Comparison of ENCODE assay signal across 15 cellular contexts in genomic region chr7:42055171-42055570, GRCh38.
"Had no signal": no experiment of that assay in that cellular context is flagged by ENCODE, and none has a peak within 500 bp of the region (broad histone marks: within the 10 kb centered on the region; RNA-seq: fewer than 3 reads in every experiment).

No MANE protein-coding gene starts in this region.

- H3K36me3 ChIP-seq: lower lobe of right lung, pancreas, right atrium auricular region had no signal

- DNase-seq: activated CD4-positive, alpha-beta T cell treated with anti-CD3 and anti-CD28 coated beads for 1 hour; activated CD4-positive, alpha-beta T cell treated with anti-CD3 and anti-CD28 coated beads, Interleukin-2, amount 50 U/mL, for 1 hour; activated CD8-positive, alpha-beta T cell treated with anti-CD3 and anti-CD28 coated beads, Interleukin-2, amount 10 ng/mL, durations not matched to agents 7 days and 5 days; foreskin fibroblast; lower lobe of right lung; naive thymus-derived CD4-positive, alpha-beta T cell; pancreas; psoas muscle; stimulated activated CD4-positive, alpha-beta T cell treated with anti-CD3 and anti-CD28 coated beads, Interleukin-4, amount 100 ng/mL, for 24 hours; stimulated activated naive CD4-positive, alpha-beta T cell treated with Interleukin-2 at 50 U/mL for 16 hours; T-cell had no signal

- H3K9me3 Mint-ChIP-seq: T-cell had no signal

- H3K27ac Mint-ChIP-seq: activated CD8-positive, alpha-beta T cell treated with anti-CD3 and anti-CD28 coated beads, Interleukin-2, amount 10 ng/mL, durations not matched to agents 7 days and 5 days; activated naive CD4-positive, alpha-beta T cell treated with anti-CD3 and anti-CD28 coated beads, Interleukin-2, amount 50 U/mL, for 72 hours; naive thymus-derived CD4-positive, alpha-beta T cell; T-cell had no signal

- H3K27ac ChIP-seq: epithelial cell of prostate, lower lobe of right lung, pancreas, psoas muscle, right atrium auricular region had no signal

- ATAC-seq: activated CD8-positive, alpha-beta T cell treated with anti-CD3 and anti-CD28 coated beads, Interleukin-2, amount 10 ng/mL, durations not matched to agents 7 days and 5 days; activated naive CD4-positive, alpha-beta T cell treated with anti-CD3 and anti-CD28 coated beads, Interleukin-2, amount 50 U/mL, for 72 hours; left lobe of liver; lower lobe of right lung; naive thymus-derived CD4-positive, alpha-beta T cell; pancreas; psoas muscle; T-cell had no signal

- H3K4me1 Mint-ChIP-seq: naive thymus-derived CD4-positive, alpha-beta T cell; T-cell had no signal

- H3K4me1 ChIP-seq: lower lobe of right lung, pancreas, psoas muscle, right atrium auricular region had no signal

- H3K4me3 ChIP-seq: lower lobe of right lung, pancreas, psoas muscle, right atrium auricular region had no signal

- H3K9me3 ChIP-seq: lower lobe of right lung, pancreas, psoas muscle, right atrium auricular region had no signal

- H3K36me3 Mint-ChIP-seq: activated naive CD4-positive, alpha-beta T cell treated with anti-CD3 and anti-CD28 coated beads, Interleukin-2, amount 50 U/mL, for 72 hours; naive thymus-derived CD4-positive, alpha-beta T cell; T-cell had no signal

- H3K4me3 Mint-ChIP-seq: activated CD8-positive, alpha-beta T cell treated with anti-CD3 and anti-CD28 coated beads, Interleukin-2, amount 10 ng/mL, durations not matched to agents 7 days and 5 days; naive thymus-derived CD4-positive, alpha-beta T cell; T-cell had no signal

- H3K27me3 ChIP-seq: pancreas, right atrium auricular region had no signal
